In genomic region chr19:55606471-55606787, GRCh38 we compare ENCODE assay signal across 8 cellular contexts. TPM values are rescaled to one million over a fixed set of nuclear protein-coding genes. Genes with fewer than 3 reads are reported as not detected.
DNase-seq lines count a peak whose midpoint lies in the region; ATAC-seq and TF ChIP-seq lines count a peak whose summit lies in the region.

No MANE protein-coding gene starts in this region.

- no peak overlapping the region for H2BK5ac ChIP-seq in H9 (ENCODE audit: insufficient read length, low read length)

- H3K4me1 ChIP-seq in H9 (ENCODE audit: insufficient read depth, low read length) = 0 out of 2 replicates have a peak, but pooled peaks cover 3% of the 10 kb centered on the region
- peaks cover 9% of the 10 kb centered on the region for H3K4me1 ChIP-seq in right cardiac atrium (ENCODE audit: control insufficient read depth, insufficient read depth, low read length)

- H3K56ac ChIP-seq in H9 (ENCODE audit: insufficient read length, low read depth, low read length) = no peak overlapping the region

- intact Hi-C loops in activated CD4-positive, alpha-beta memory T cell treated with anti-CD3 and anti-CD28 coated beads for 36 hours (cut with micrococcal nuclease) = loop anchor here (1.0 to 5.0 kb wide), 2 partner anchors 89 to 129 kb away; partner anchors contain the start of gene ZNF628
- intact Hi-C loops in right cardiac atrium (cut with DNase I) = loop anchor here in 3 of 4 donors (5.0 to 10.0 kb wide), 2 partner anchors 89 to 92 kb away; no protein-coding TSS in a partner anchor

- no peak overlapping the region for H2BK12ac ChIP-seq in H9 (ENCODE audit: insufficient read length, low read depth, low read length)

- no peak overlapping the region for H4K5ac ChIP-seq in H9 (ENCODE audit: insufficient read length, low read depth, low read length)

- peak overlapping the region; percentile 92 to 97 for H3K4me3 Mint-ChIP-seq in H9
- H3K4me3 Mint-ChIP-seq in activated CD4-positive, alpha-beta memory T cell treated with anti-CD3 and anti-CD28 coated beads for 36 hours = peak overlapping the region; percentile 94

- no peak overlapping the region for H2AK5ac ChIP-seq in H9 (ENCODE audit: insufficient read length, low read length)

- no peak for TF ChIP-seq CTCF in H9 (conservative IDR thresholded peaks at IDR 0.05)

- no peak overlapping the region for H4K91ac ChIP-seq in H9 (ENCODE audit: insufficient read length, low read depth, low read length)

- CTCF ChIA-PET in activated CD4-positive, alpha-beta memory T cell treated with anti-CD3 and anti-CD28 coated beads for 36 hours (lab: Charles Lee) = interaction anchor here (0.6 to 2.4 kb wide), 25 partner anchors 9 to 446 kb away, joined by 3 to 22 read pairs (median 6); partner anchors contain the start of genes ISOC2, PPP6R1, ZNF579 and ZNF580

- H3K27ac Mint-ChIP-seq in H9 = peak overlapping the region; percentile 92 to 99 (median 97); a peak in 6 of 7 replicates
- H3K27ac Mint-ChIP-seq in activated CD4-positive, alpha-beta memory T cell treated with anti-CD3 and anti-CD28 coated beads for 36 hours = peak overlapping the region; percentile 96

- H3K36me3 Mint-ChIP-seq in H9 (ENCODE audit: insufficient read depth in 1 of 3, low read depth in 3 of 3) = peaks cover 14 to 32% (median 23%) of the 10 kb centered on the region in 3 experiments
- peaks cover 23% of the 10 kb centered on the region for H3K36me3 Mint-ChIP-seq in activated CD4-positive, alpha-beta memory T cell treated with anti-CD3 and anti-CD28 coated beads for 36 hours

- H3K27me3 ChIP-seq in H9 (ENCODE audit: insufficient read depth, low read length) (no peaks in the 10 kb centered on the region), right cardiac atrium (ENCODE audit: control insufficient read depth, insufficient read depth) (no peaks in the 10 kb centered on the region)

- no peaks in the 10 kb centered on the region for H3K27me3 Mint-ChIP-seq in H9 (ENCODE audit: low read depth)
- H3K27me3 Mint-ChIP-seq in activated CD4-positive, alpha-beta memory T cell treated with anti-CD3 and anti-CD28 coated beads for 36 hours = no peaks in the 10 kb centered on the region

- H4K20me1 ChIP-seq in H9 (ENCODE audit: control insufficient read depth, insufficient read depth, insufficient read length) = no peaks in the 10 kb centered on the region

- H3K79me2 ChIP-seq in H9 (ENCODE audit: insufficient read depth, low read length) = peaks cover 1% of the 10 kb centered on the region; the same call in 1 of the 2 replicates

- H3K4me1 Mint-ChIP-seq in H9 = peaks cover 27% of the 10 kb centered on the region in 2 experiments
- peaks cover 49% of the 10 kb centered on the region for H3K4me1 Mint-ChIP-seq in activated CD4-positive, alpha-beta memory T cell treated with anti-CD3 and anti-CD28 coated beads for 36 hours (ENCODE audit: low read depth)

- H3K23ac ChIP-seq in H9 (ENCODE audit: insufficient read length, low read depth, low read length) = no peak overlapping the region

- no peak overlapping the region for H3K27ac ChIP-seq in H9 (ENCODE audit: insufficient read length, low read depth, low read length)
- H3K27ac ChIP-seq in right cardiac atrium (ENCODE audit: low read length) = peak overlapping the region; percentile 96
- H3K27ac ChIP-seq in skin epidermis = peak overlapping the region in 19 of 21 experiments; percentile 83 to 100 (median 97)

- no peak for ATAC-seq in right cardiac atrium

- no peak overlapping the region for H2BK120ac ChIP-seq in H9 (ENCODE audit: low read depth, low read length, poor library complexity, severe bottlenecking)

- H3K79me1 ChIP-seq in H9 (ENCODE audit: insufficient read depth, low read depth, low read length, poor library complexity, severe bottlenecking) = peaks cover 4% of the 10 kb centered on the region

- H3K4me2 ChIP-seq in H9 (ENCODE audit: insufficient read depth, insufficient read length, low read length) = peak overlapping the region; percentile 72

- peak overlapping the region; percentile 45; the same call in 1 of the 2 replicates for H3K14ac ChIP-seq in H9 (ENCODE audit: insufficient read depth, low read length)

- no peak overlapping the region for H3K4ac ChIP-seq in H9 (ENCODE audit: low read depth, low read length)

- peak overlapping the region; percentile 75 for H3K9ac ChIP-seq in H9 (ENCODE audit: extremely low read depth, insufficient read length, low read length)

- DNase-seq in H9 (no peak), right cardiac atrium (no peak), NCI-H1436 (lab: John Stamatoyannopoulos, UW) (no peak), NCI-H748 (lab: John Stamatoyannopoulos, UW; ENCODE audit: unreplicated experiment) (no peak), HT-29 (ENCODE audit: low spot score) (no peak)
- DNase-seq in activated CD4-positive, alpha-beta memory T cell treated with anti-CD3 and anti-CD28 coated beads for 36 hours = no peak
- no peak for DNase-seq in stimulated activated CD4-positive, alpha-beta T cell treated with anti-CD3 and anti-CD28 coated beads, Interleukin-4, amount 100 ng/mL, for 1 hour

- H3K4me3 ChIP-seq in right cardiac atrium (ENCODE audit: low read length) (peak overlapping the region; percentile 75), skin epidermis (peak overlapping the region in 6 of 7 experiments; percentile 69 to 97 (median 87))

- peaks cover 0 to 4% of the 10 kb centered on the region in 2 experiments; a peak in 1 of 5 replicates for H3K9me3 Mint-ChIP-seq in H9
- H3K9me3 Mint-ChIP-seq in activated CD4-positive, alpha-beta memory T cell treated with anti-CD3 and anti-CD28 coated beads for 36 hours = no peaks in the 10 kb centered on the region

- H2BK20ac ChIP-seq in H9 (ENCODE audit: low read depth, low read length, poor library complexity, severe bottlenecking) = no peak overlapping the region

- POLR2A ChIA-PET in activated CD4-positive, alpha-beta memory T cell treated with anti-CD3 and anti-CD28 coated beads for 36 hours (lab: Charles Lee) = interaction anchor here (0.9 to 1.7 kb wide), 3 partner anchors 18 to 222 kb away, joined by 3 to 11 read pairs (median 5); partner anchors contain the start of genes TMEM238 and ZNF784

- H3K9me3 ChIP-seq in H9 (ENCODE audit: control insufficient read depth, low read depth, low read length) = no peaks in the 10 kb centered on the region
- H3K9me3 ChIP-seq in right cardiac atrium (ENCODE audit: control insufficient read depth, low read length) = no peaks in the 10 kb centered on the region

- no peak overlapping the region for H3T11ph ChIP-seq in H9 (ENCODE audit: low read length)

- no CpG with 5 or more reads among the region's 12 CpGs for WGBS in H9 (ENCODE audit: extremely low coverage, insufficient read length, low lambda C conversion rate)
- WGBS in right cardiac atrium = 18% methylated on average over 12 of the region's 12 CpGs

- peaks cover 8% of the 10 kb centered on the region for H3K23me2 ChIP-seq in H9 (ENCODE audit: insufficient read length, low read depth, low read length, poor library complexity, severe bottlenecking)

- no peak overlapping the region for H4K8ac ChIP-seq in H9 (replicated peaks; ENCODE audit: insufficient read length, low read depth, low read length)

- H2BK15ac ChIP-seq in H9 (ENCODE audit: low read depth, low read length) = no peak overlapping the region

- no peak overlapping the region for H3K18ac ChIP-seq in H9 (ENCODE audit: insufficient read length, low read depth, low read length)

- no peak overlapping the region for H2AFZ ChIP-seq in H9 (ENCODE audit: low read length)

RNA-seq across cellular contexts. Expression of gene ZNF865, which starts 1.0 kb away (rescaled TPM):
- total RNA-seq in H9 (2021) (13.8 and 14.3 TPM in 2 replicates), right cardiac atrium (10 to 100 TPM; 19.4 to 20.8 (median 20.2) TPM)
- total RNA-seq in activated CD4-positive, alpha-beta memory T cell treated with anti-CD3 and anti-CD28 coated beads for 36 hours = 10 to 100 TPM; 12.0 to 13.3 TPM
- polyA plus RNA-seq in right cardiac atrium = 17.2 TPM
- 9.1 and 9.6 TPM in 2 replicates for total RNA-seq in HT-29 (2014; rRNA removed; shearing (Covaris generic))

RNA-seq across cellular contexts. Expression of gene ZNF524, which starts 6.3 kb away (rescaled TPM):
- total RNA-seq in H9 (2021) = 2.9 and 3.0 TPM in 2 replicates
- 10 to 100 TPM; 21.5 to 25.1 TPM for total RNA-seq in activated CD4-positive, alpha-beta memory T cell treated with anti-CD3 and anti-CD28 coated beads for 36 hours
- 10 to 100 TPM; 11.4 to 18.5 (median 17.5) TPM for total RNA-seq in right cardiac atrium
- 27.1 TPM for polyA plus RNA-seq in right cardiac atrium
- 69.6 and 81.2 TPM in 2 replicates for total RNA-seq in HT-29 (2014; rRNA removed; shearing (Covaris generic))

RNA-seq across cellular contexts. Expression of gene FIZ1, which starts 7.1 kb away (rescaled TPM):
- total RNA-seq in H9 (2021) (21.5 and 25.2 TPM in 2 replicates), right cardiac atrium (10 to 100 TPM; 17.5 to 20.0 (median 18.4) TPM)
- 10 to 100 TPM; 13.8 to 13.9 TPM for total RNA-seq in activated CD4-positive, alpha-beta memory T cell treated with anti-CD3 and anti-CD28 coated beads for 36 hours
- polyA plus RNA-seq in right cardiac atrium = 16.3 TPM
- 15.9 and 19.2 TPM in 2 replicates for total RNA-seq in HT-29 (2014; rRNA removed; shearing (Covaris generic))

RNA-seq across cellular contexts. Expression of gene ZNF784, which starts 17.9 kb away (rescaled TPM):
- total RNA-seq in H9 (2021) = 9.9 and 10.7 TPM in 2 replicates
- total RNA-seq in activated CD4-positive, alpha-beta memory T cell treated with anti-CD3 and anti-CD28 coated beads for 36 hours = 1 to 10 TPM; 3.9 to 4.4 TPM
- 10 to 100 TPM; 11.5 to 16.3 (median 13.3) TPM for total RNA-seq in right cardiac atrium
- 13.0 TPM for polyA plus RNA-seq in right cardiac atrium
- total RNA-seq in HT-29 (2014; rRNA removed; shearing (Covaris generic)) = 17.5 and 19.9 TPM in 2 replicates

RNA-seq across cellular contexts. Expression of gene ZNF579, which starts 25.8 kb away (rescaled TPM):
- 19.9 and 21.5 TPM in 2 replicates for total RNA-seq in H9 (2021)
- 1 to 10 TPM; 6.6 to 6.7 TPM for total RNA-seq in activated CD4-positive, alpha-beta memory T cell treated with anti-CD3 and anti-CD28 coated beads for 36 hours
- 10 to 100 TPM; 12.4 to 15.5 (median 14.2) TPM for total RNA-seq in right cardiac atrium
- polyA plus RNA-seq in right cardiac atrium = 10.2 TPM
- 17.0 and 23.1 TPM in 2 replicates for total RNA-seq in HT-29 (2014; rRNA removed; shearing (Covaris generic))
